Comparison of ENCODE assay signal across 9 cellular contexts in genomic region chr18:3037423-3037915, GRCh38. TPM values are rescaled to one million over a fixed set of nuclear protein-coding genes. Genes with fewer than 3 reads are reported as not detected.
DNase-seq lines count a peak whose midpoint lies in the region; ATAC-seq, FAIRE-seq and TF ChIP-seq lines count a peak whose summit lies in the region.
"Had no signal": no experiment of that assay in that cellular context is flagged by ENCODE, and none has a peak within 500 bp of the region (broad histone marks: within the 10 kb centered on the region; RNA-seq: fewer than 3 reads in every experiment).

No MANE protein-coding gene starts in this region.

- no peaks in the 10 kb centered on the region for H3K27me3 Mint-ChIP-seq in activated CD8-positive, alpha-beta T cell treated with anti-CD3 and anti-CD28 coated beads for 36 hours

- H3K9me3 Mint-ChIP-seq in activated CD8-positive, alpha-beta T cell treated with anti-CD3 and anti-CD28 coated beads for 36 hours: no peaks in the 10 kb centered on the region

- H3K27ac Mint-ChIP-seq in activated CD8-positive, alpha-beta T cell treated with anti-CD3 and anti-CD28 coated beads for 36 hours: no peak overlapping the region

- no peaks in the 10 kb centered on the region for H3K36me3 Mint-ChIP-seq in activated CD8-positive, alpha-beta T cell treated with anti-CD3 and anti-CD28 coated beads for 36 hours (ENCODE audit: low read depth)

- no peak overlapping the region for H3K4me3 Mint-ChIP-seq in activated CD8-positive, alpha-beta T cell treated with anti-CD3 and anti-CD28 coated beads for 36 hours

- intact Hi-C loops in activated CD8-positive, alpha-beta T cell treated with anti-CD3 and anti-CD28 coated beads for 36 hours (cut with micrococcal nuclease): no loop called here

- ATAC-seq in GM21576 (IDR thresholded peaks at IDR 0.05; ENCODE audit: unreplicated experiment): peak; percentile 99
- peak; percentile 95 for ATAC-seq in activated CD8-positive, alpha-beta T cell treated with anti-CD3 and anti-CD28 coated beads for 36 hours

- TF ChIP-seq CTCF in activated CD8-positive, alpha-beta T cell treated with anti-CD3 and anti-CD28 coated beads for 36 hours (IDR thresholded peaks at IDR 0.05): no peak
- no peak for TF ChIP-seq CTCF in kidney epithelial cell (IDR thresholded peaks at IDR 0.05; ENCODE audit: insufficient read depth, low read length, poor library complexity, severe bottlenecking)
- TF ChIP-seq CTCF in D721Med (IDR thresholded peaks at IDR 0.05; ENCODE audit: insufficient read depth, missing control alignments): no peak

- peaks cover 19% of the 10 kb centered on the region for H3K4me1 Mint-ChIP-seq in activated CD8-positive, alpha-beta T cell treated with anti-CD3 and anti-CD28 coated beads for 36 hours (ENCODE audit: low read depth)

- POLR2A ChIA-PET in activated CD8-positive, alpha-beta T cell treated with anti-CD3 and anti-CD28 coated beads for 36 hours (lab: Charles Lee): no interaction called here

- H3K4me3 ChIP-seq in kidney epithelial cell (ENCODE audit: low read depth, low read length): no peak overlapping the region

- H3K36me3 ChIP-seq in kidney epithelial cell (ENCODE audit: control insufficient read depth, insufficient read depth, low read length): no peaks in the 10 kb centered on the region

- FAIRE-seq in D721Med (lab: Jason Lieb, UNC): no peak
- FAIRE-seq: A204.1 had no signal

- peak in 2 of 3 experiments; percentile 8 to 26 for DNase-seq in NCI-H1417 (lab: John Stamatoyannopoulos, UW)
- no peak for DNase-seq in NCI-H1417 treated with DMSO at 0.1 percent for 48 hours (lab: John Stamatoyannopoulos, UW)
- peak; percentile 89 for DNase-seq in HuH-7 (ENCODE audit: low spot score)
- peak; percentile 46 for DNase-seq in activated CD8-positive, alpha-beta T cell treated with anti-CD3 and anti-CD28 coated beads for 36 hours
- peak; percentile 26 for DNase-seq in kidney epithelial cell (ENCODE audit: low read depth)
- DNase-seq in D721Med (ENCODE audit: insufficient read length, low spot score): no peak
- no peak for DNase-seq in NCI-H82 treated with DMSO at 0.1 percent for 48 hours (lab: John Stamatoyannopoulos, UW; ENCODE audit: unreplicated experiment)

- CTCF ChIA-PET in activated CD8-positive, alpha-beta T cell treated with anti-CD3 and anti-CD28 coated beads for 36 hours (lab: Charles Lee): interaction anchor here (0.7 to 3.2 kb wide), 5 partner anchors 25 to 208 kb away, joined by 3 to 14 read pairs (median 4); no protein-coding TSS in a partner anchor

- H3K27me3 ChIP-seq in kidney epithelial cell (ENCODE audit: control insufficient read depth, insufficient read depth, low read length): no peaks in the 10 kb centered on the region

RNA-seq across cellular contexts. Expression of gene LPIN2, which starts 24.5 kb away (rescaled TPM):
- total RNA-seq in activated CD8-positive, alpha-beta T cell treated with anti-CD3 and anti-CD28 coated beads for 36 hours: 10 to 100 TPM; 95.5 to 95.7 TPM
- 20.0 and 24.9 TPM in 2 replicates for total RNA-seq in kidney epithelial cell

Comparison
In these comparisons a context has a peak if more than half of its experiments do, and no peak if none do; other contexts are left out.
1. DNase-seq: peak in NCI-H1417 (2 of 3), HuH-7 (single experiment), activated CD8-positive, alpha-beta T cell treated with anti-CD3 and anti-CD28 coated beads for 36 hours (single experiment) and kidney epithelial cell (single experiment); none in NCI-H1417 treated with DMSO at 0.1 percent for 48 hours (single experiment), D721Med (single experiment) and NCI-H82 treated with DMSO at 0.1 percent for 48 hours (single experiment).